1 cellular context compared by ENCODE assay signal in the genomic region with DNA sequence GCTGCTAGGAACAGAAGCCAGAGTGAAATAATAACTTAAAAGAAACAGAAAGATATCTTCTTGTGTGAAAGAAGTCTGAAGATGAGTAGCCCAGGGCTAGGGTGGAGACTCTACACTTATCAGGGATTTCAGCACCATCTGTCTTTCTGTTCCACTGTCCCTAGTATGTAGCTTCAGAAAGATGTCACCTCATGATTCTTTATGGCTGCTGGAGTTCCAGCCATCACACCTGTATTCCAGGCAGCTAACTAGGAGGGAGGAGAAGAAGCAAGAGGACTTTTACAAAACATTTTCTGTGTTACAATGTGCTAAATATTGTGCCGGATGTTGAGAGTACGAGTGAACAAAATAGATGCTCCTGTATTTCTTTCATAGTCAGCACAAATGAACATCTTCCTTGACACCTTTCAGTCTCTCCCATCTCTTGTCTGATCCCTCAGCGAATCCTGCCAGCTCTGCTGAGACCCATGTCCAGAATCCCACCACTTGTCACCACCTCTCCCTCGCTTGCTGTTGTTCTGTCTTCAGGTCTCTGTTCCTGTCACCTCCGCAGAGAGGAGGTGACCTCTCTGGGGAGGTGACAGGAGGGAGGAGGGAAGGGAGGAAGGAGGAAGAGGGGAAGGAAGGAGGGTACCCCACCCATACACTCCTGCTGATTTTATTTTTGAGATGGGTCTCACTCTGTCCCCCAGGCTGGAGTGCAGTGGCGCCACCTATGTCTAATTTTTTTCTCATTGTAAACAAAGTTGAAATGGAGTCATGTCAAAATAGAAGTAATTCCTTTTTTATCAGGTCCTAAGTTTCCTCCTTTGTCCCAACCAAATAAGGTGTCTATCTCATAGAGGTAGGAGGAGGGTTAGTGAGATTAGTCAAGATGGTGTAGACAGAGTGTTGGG.
TF ChIP-seq lines count a peak whose summit lies in the region.

No MANE protein-coding gene starts in this region.

TF ChIP-seq in GM23338, 12 proteins besides CTCF, POLR2A, EP300 and RAD21 (continued from another document):
- TF ChIP-seq, protein P1, sequence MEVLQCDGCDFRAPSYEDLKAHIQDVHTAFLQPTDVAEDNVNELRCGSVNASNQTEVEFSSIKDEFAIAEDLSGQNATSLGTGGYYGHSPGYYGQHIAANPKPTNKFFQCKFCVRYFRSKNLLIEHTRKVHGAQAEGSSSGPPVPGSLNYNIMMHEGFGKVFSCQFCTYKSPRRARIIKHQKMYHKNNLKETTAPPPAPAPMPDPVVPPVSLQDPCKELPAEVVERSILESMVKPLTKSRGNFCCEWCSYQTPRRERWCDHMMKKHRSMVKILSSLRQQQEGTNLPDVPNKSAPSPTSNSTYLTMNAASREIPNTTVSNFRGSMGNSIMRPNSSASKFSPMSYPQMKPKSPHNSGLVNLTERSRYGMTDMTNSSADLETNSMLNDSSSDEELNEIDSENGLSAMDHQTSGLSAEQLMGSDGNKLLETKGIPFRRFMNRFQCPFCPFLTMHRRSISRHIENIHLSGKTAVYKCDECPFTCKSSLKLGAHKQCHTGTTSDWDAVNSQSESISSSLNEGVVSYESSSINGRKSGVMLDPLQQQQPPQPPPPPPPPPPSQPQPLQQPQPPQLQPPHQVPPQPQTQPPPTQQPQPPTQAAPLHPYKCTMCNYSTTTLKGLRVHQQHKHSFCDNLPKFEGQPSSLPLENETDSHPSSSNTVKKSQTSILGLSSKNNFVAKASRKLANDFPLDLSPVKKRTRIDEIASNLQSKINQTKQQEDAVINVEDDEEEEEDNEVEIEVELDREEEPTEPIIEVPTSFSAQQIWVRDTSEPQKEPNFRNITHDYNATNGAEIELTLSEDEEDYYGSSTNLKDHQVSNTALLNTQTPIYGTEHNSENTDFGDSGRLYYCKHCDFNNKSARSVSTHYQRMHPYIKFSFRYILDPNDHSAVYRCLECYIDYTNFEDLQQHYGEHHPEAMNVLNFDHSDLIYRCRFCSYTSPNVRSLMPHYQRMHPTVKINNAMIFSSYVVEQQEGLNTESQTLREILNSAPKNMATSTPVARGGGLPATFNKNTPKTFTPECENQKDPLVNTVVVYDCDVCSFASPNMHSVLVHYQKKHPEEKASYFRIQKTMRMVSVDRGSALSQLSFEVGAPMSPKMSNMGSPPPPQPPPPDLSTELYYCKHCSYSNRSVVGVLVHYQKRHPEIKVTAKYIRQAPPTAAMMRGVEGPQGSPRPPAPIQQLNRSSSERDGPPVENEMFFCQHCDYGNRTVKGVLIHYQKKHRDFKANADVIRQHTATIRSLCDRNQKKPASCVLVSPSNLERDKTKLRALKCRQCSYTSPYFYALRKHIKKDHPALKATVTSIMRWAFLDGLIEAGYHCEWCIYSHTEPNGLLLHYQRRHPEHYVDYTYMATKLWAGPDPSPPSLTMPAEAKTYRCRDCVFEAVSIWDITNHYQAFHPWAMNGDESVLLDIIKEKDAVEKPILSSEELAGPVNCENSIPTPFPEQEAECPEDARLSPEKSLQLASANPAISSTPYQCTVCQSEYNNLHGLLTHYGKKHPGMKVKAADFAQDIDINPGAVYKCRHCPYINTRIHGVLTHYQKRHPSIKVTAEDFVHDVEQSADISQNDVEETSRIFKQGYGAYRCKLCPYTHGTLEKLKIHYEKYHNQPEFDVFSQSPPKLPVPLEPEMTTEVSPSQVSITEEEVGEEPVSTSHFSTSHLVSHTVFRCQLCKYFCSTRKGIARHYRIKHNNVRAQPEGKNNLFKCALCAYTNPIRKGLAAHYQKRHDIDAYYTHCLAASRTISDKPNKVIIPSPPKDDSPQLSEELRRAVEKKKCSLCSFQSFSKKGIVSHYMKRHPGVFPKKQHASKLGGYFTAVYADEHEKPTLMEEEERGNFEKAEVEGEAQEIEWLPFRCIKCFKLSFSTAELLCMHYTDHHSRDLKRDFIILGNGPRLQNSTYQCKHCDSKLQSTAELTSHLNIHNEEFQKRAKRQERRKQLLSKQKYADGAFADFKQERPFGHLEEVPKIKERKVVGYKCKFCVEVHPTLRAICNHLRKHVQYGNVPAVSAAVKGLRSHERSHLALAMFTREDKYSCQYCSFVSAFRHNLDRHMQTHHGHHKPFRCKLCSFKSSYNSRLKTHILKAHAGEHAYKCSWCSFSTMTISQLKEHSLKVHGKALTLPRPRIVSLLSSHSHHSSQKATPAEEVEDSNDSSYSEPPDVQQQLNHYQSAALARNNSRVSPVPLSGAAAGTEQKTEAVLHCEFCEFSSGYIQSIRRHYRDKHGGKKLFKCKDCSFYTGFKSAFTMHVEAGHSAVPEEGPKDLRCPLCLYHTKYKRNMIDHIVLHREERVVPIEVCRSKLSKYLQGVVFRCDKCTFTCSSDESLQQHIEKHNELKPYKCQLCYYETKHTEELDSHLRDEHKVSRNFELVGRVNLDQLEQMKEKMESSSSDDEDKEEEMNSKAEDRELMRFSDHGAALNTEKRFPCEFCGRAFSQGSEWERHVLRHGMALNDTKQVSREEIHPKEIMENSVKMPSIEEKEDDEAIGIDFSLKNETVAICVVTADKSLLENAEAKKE (CRISPR knock-in tag; IDR thresholded peaks at IDR 0.05) = no peak
